In the genomic region with DNA sequence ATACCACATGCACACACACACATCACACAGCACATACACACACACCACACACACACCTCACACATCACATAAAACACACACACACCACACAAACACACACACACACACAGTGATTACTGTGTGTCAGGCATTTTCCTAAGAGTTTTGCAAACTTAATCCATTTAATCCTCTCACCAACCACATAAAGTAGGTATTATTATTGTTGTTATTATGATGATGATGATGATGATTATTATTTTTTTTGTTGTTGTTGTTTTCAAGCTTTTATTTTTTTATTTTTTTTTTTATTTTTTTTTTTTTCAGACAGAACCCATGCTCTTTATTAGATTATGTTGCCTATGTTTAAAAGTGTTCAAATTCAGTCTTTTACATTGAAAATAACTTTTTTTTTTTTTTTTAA, we compare ENCODE assay signal across 20 cellular contexts. TPM values are rescaled to one million over a fixed set of nuclear protein-coding genes. Genes with fewer than 3 reads are reported as not detected.
DNase-seq lines count a peak whose midpoint lies in the region; ATAC-seq lines count a peak whose summit lies in the region.
"Had no signal": no experiment of that assay in that cellular context is flagged by ENCODE, and none has a peak within 500 bp of the region (broad histone marks: within the 10 kb centered on the region; RNA-seq: fewer than 3 reads in every experiment).

No MANE protein-coding gene starts in this region.

- H3K4me1 ChIP-seq in BLaER1 treated with 17β-estradiol and CSF1 and Interleukin-3, amounts not matched to agents 10 nM and 100 nM = peaks cover 55 to 73% (median 61%) of the 10 kb centered on the region in 10 experiments
- peaks cover 43% of the 10 kb centered on the region for H3K4me1 ChIP-seq in CD4-positive, alpha-beta memory T cell (ENCODE audit: insufficient read depth, low read length)
- H3K4me1 ChIP-seq: HAP-1 had no signal

- no peaks in the 10 kb centered on the region for H3K27me3 Mint-ChIP-seq in CD4-positive, alpha-beta memory T cell
- no peaks in the 10 kb centered on the region for H3K27me3 Mint-ChIP-seq in activated T-helper 2 cell treated with anti-CD3 and anti-CD28 coated beads, Interferon-gamma antibody, Interleukin-2, Interleukin-4, amounts not matched to agents 10 μg/mL and 5 μg/mL and 100 μg/mL, durations not matched to agents 14 hours and 24 hours and 36 hours (ENCODE audit: low read depth)
- no peaks in the 10 kb centered on the region for H3K27me3 Mint-ChIP-seq in memory B cell

- H3K36me3 Mint-ChIP-seq in CD4-positive, alpha-beta memory T cell = peaks cover 37 to 67% of the 10 kb centered on the region in 2 donors
- peaks cover 72% of the 10 kb centered on the region for H3K36me3 Mint-ChIP-seq in activated T-helper 2 cell treated with anti-CD3 and anti-CD28 coated beads, Interferon-gamma antibody, Interleukin-2, Interleukin-4, amounts not matched to agents 10 μg/mL and 5 μg/mL and 100 μg/mL, durations not matched to agents 14 hours and 24 hours and 36 hours (ENCODE audit: low read depth)
- H3K36me3 Mint-ChIP-seq in memory B cell = peaks cover 30% of the 10 kb centered on the region

- DNase-seq in CD4-positive, alpha-beta memory T cell = no peak
- DNase-seq in activated T-helper 2 cell treated with anti-CD3 and anti-CD28 coated beads, Interferon-gamma antibody, Interleukin-2, Interleukin-4, amounts not matched to agents 10 μg/mL and 5 μg/mL and 100 μg/mL, durations not matched to agents 14 hours and 24 hours and 36 hours (ENCODE audit: low spot score) = no peak
- DNase-seq in memory B cell (ENCODE audit: low spot score in 2 of 2) (no peak), iPS-NIHi11 (ENCODE audit: low spot score) (no peak), NCI-H128 (lab: John Stamatoyannopoulos, UW; ENCODE audit: unreplicated experiment) (no peak)
- DNase-seq: activated CD4-positive, alpha-beta T cell treated with anti-CD3 and anti-CD28 coated beads, Interleukin-2, amount 50 U/mL, for 48 hours; C1 segment of cervical spinal cord; caudate nucleus; DMS79 treated with DMSO at 0.1 percent for 48 hours; NCI-H187; NCI-H446 treated with DMSO at 0.1 percent for 48 hours; Right ventricle myocardium superior; stimulated activated CD4-positive, alpha-beta T cell treated with anti-CD3 and anti-CD28 coated beads, Interleukin-4, amount 100 ng/mL, for 24 hours; stimulated activated CD8-positive, alpha-beta memory T cell treated with anti-CD3 and anti-CD28 coated beads, Interleukin-4, amount 100 ng/mL, for 48 hours; transverse colon had no signal

- H3K4me3 ChIP-seq in BLaER1 treated with 17β-estradiol and CSF1 and Interleukin-3, amounts not matched to agents 10 nM and 100 nM = no peak overlapping the region
- H3K4me3 ChIP-seq in CD4-positive, alpha-beta memory T cell (ENCODE audit: low read length in 2 of 2) = no peak overlapping the region
- H3K4me3 ChIP-seq: HAP-1, skin epidermis, transverse colon had no signal

- ATAC-seq in memory B cell (ENCODE audit: low read depth) (no peak), HG02763 (IDR thresholded peaks at IDR 0.05; ENCODE audit: unreplicated experiment) (no peak)

- POLR2A ChIA-PET in CD4-positive, alpha-beta memory T cell (lab: Charles Lee; ENCODE audit: partially characterized antibody) = interaction anchor here (0.7 to 4.1 kb wide), 2 partner anchors 21 to 31 kb away, joined by 3 to 77 read pairs; partner anchors contain the start of gene JADE2

- H3K9me3 Mint-ChIP-seq in CD4-positive, alpha-beta memory T cell = peaks cover 0 to 5% (median 0%) of the 10 kb centered on the region in 8 donors
- H3K9me3 Mint-ChIP-seq in activated T-helper 2 cell treated with anti-CD3 and anti-CD28 coated beads, Interferon-gamma antibody, Interleukin-2, Interleukin-4, amounts not matched to agents 10 μg/mL and 5 μg/mL and 100 μg/mL, durations not matched to agents 14 hours and 24 hours and 36 hours = no peaks in the 10 kb centered on the region
- no peaks in the 10 kb centered on the region for H3K9me3 Mint-ChIP-seq in memory B cell

- no peaks in the 10 kb centered on the region; a peak in 1 of 22 replicates for H3K9me3 ChIP-seq in BLaER1 treated with 17β-estradiol and CSF1 and Interleukin-3, amounts not matched to agents 10 nM and 100 nM (replicated peaks in 1 of 11)
- H3K9me3 ChIP-seq in CD4-positive, alpha-beta memory T cell (ENCODE audit: control insufficient read depth in 1 of 2, low read length in 2 of 2) = no peaks in the 10 kb centered on the region
- H3K9me3 ChIP-seq: HAP-1, transverse colon had no signal

- no peaks in the 10 kb centered on the region for H3K27me3 ChIP-seq in BLaER1 treated with 17β-estradiol and CSF1 and Interleukin-3, amounts not matched to agents 10 nM and 100 nM
- H3K27me3 ChIP-seq in CD4-positive, alpha-beta memory T cell (ENCODE audit: insufficient read depth, low read length) = no peaks in the 10 kb centered on the region
- H3K27me3 ChIP-seq: transverse colon had no signal

- H3K4me1 Mint-ChIP-seq in CD4-positive, alpha-beta memory T cell = peaks cover 30 to 47% (median 39%) of the 10 kb centered on the region in 4 donors
- H3K4me1 Mint-ChIP-seq in activated T-helper 2 cell treated with anti-CD3 and anti-CD28 coated beads, Interferon-gamma antibody, Interleukin-2, Interleukin-4, amounts not matched to agents 10 μg/mL and 5 μg/mL and 100 μg/mL, durations not matched to agents 14 hours and 24 hours and 36 hours (ENCODE audit: low read depth) = peaks cover 28% of the 10 kb centered on the region
- peaks cover 44% of the 10 kb centered on the region for H3K4me1 Mint-ChIP-seq in memory B cell

- peak overlapping the region; percentile 32 to 97 (median 89); a peak in 18 of 22 replicates for H3K4me2 ChIP-seq in BLaER1 treated with 17β-estradiol and CSF1 and Interleukin-3, amounts not matched to agents 10 nM and 100 nM

- peaks cover 0 to 36% (median 5%) of the 10 kb centered on the region in 11 experiments; a peak in 4 of 22 replicates for H4K20me1 ChIP-seq in BLaER1 treated with 17β-estradiol and CSF1 and Interleukin-3, amounts not matched to agents 10 nM and 100 nM

- intact Hi-C loops in CD4-positive, alpha-beta memory T cell (cut with micrococcal nuclease) = no loop called here
- intact Hi-C loops in activated T-helper 2 cell treated with anti-CD3 and anti-CD28 coated beads, Interferon-gamma antibody, Interleukin-2, Interleukin-4, amounts not matched to agents 10 μg/mL and 5 μg/mL and 100 μg/mL, durations not matched to agents 14 hours and 24 hours and 36 hours (cut with micrococcal nuclease) = no loop called here

- peaks cover 39 to 66% (median 53%) of the 10 kb centered on the region in 11 experiments for H3K36me3 ChIP-seq in BLaER1 treated with 17β-estradiol and CSF1 and Interleukin-3, amounts not matched to agents 10 nM and 100 nM
- H3K36me3 ChIP-seq in CD4-positive, alpha-beta memory T cell (ENCODE audit: insufficient read depth, low read length) = peaks cover 53% of the 10 kb centered on the region

- CTCF ChIA-PET in CD4-positive, alpha-beta memory T cell (lab: Charles Lee; ENCODE audit: partially characterized antibody) = no interaction called here

- no peak overlapping the region for H3K9ac ChIP-seq in BLaER1 treated with 17β-estradiol and CSF1 and Interleukin-3, amounts not matched to agents 10 nM and 100 nM
- H3K9ac ChIP-seq: parathyroid adenoma had no signal

- peak overlapping the region in 5 of 8 donors; percentile 7 to 80 (median 55) for H3K4me3 Mint-ChIP-seq in CD4-positive, alpha-beta memory T cell
- peak overlapping the region; percentile 9 for H3K4me3 Mint-ChIP-seq in activated T-helper 2 cell treated with anti-CD3 and anti-CD28 coated beads, Interferon-gamma antibody, Interleukin-2, Interleukin-4, amounts not matched to agents 10 μg/mL and 5 μg/mL and 100 μg/mL, durations not matched to agents 14 hours and 24 hours and 36 hours (ENCODE audit: low read depth)
- H3K4me3 Mint-ChIP-seq in memory B cell = peak overlapping the region; percentile 59

- peak overlapping the region in 3 of 11 experiments; percentile 93 to 98 (median 94); a peak in 4 of 22 replicates for H3K27ac ChIP-seq in BLaER1 treated with 17β-estradiol and CSF1 and Interleukin-3, amounts not matched to agents 10 nM and 100 nM
- H3K27ac ChIP-seq in CD4-positive, alpha-beta memory T cell (ENCODE audit: low read depth, low read length) = peak overlapping the region; percentile 95
- H3K27ac ChIP-seq: parathyroid adenoma, skin epidermis, transverse colon had no signal

- H3K27ac Mint-ChIP-seq in CD4-positive, alpha-beta memory T cell = peak overlapping the region; percentile 82 to 98 (median 92)
- H3K27ac Mint-ChIP-seq in activated T-helper 2 cell treated with anti-CD3 and anti-CD28 coated beads, Interferon-gamma antibody, Interleukin-2, Interleukin-4, amounts not matched to agents 10 μg/mL and 5 μg/mL and 100 μg/mL, durations not matched to agents 14 hours and 24 hours and 36 hours = peak overlapping the region; percentile 84
- peak overlapping the region; percentile 97 for H3K27ac Mint-ChIP-seq in memory B cell

RNA-seq across cellular contexts. Expression of gene JADE2, which starts 31.5 kb away (rescaled TPM):
- total RNA-seq in CD4-positive, alpha-beta memory T cell = 100 to 1,000 TPM; 265 to 276 TPM
- 10 to 100 TPM in 1 of 2 donors, 1 to 10 TPM in 1; 9.1 to 42.6 TPM for polyA plus RNA-seq in CD4-positive, alpha-beta memory T cell
- 76.8 and 81.2 TPM in 2 replicates for total RNA-seq in activated T-helper 2 cell treated with anti-CD3 and anti-CD28 coated beads, Interferon-gamma antibody, Interleukin-2, Interleukin-4, amounts not matched to agents 10 μg/mL and 5 μg/mL and 100 μg/mL, durations not matched to agents 14 hours and 24 hours and 36 hours

Comparison
In these comparisons a context has a peak if more than half of its experiments do, and no peak if none do; other contexts are left out.
1. H3K4me3 Mint-ChIP-seq: peak in every context shown above with its lines; median percentile 59 in memory B cell; 55 in CD4-positive, alpha-beta memory T cell; 9 in activated T-helper 2 cell treated with anti-CD3 and anti-CD28 coated beads, Interferon-gamma antibody, Interleukin-2, Interleukin-4, amounts not matched to agents 10 μg/mL and 5 μg/mL and 100 μg/mL, durations not matched to agents 14 hours and 24 hours and 36 hours.